Comparison of ENCODE assay signal across 10 cellular contexts in the genomic region with DNA sequence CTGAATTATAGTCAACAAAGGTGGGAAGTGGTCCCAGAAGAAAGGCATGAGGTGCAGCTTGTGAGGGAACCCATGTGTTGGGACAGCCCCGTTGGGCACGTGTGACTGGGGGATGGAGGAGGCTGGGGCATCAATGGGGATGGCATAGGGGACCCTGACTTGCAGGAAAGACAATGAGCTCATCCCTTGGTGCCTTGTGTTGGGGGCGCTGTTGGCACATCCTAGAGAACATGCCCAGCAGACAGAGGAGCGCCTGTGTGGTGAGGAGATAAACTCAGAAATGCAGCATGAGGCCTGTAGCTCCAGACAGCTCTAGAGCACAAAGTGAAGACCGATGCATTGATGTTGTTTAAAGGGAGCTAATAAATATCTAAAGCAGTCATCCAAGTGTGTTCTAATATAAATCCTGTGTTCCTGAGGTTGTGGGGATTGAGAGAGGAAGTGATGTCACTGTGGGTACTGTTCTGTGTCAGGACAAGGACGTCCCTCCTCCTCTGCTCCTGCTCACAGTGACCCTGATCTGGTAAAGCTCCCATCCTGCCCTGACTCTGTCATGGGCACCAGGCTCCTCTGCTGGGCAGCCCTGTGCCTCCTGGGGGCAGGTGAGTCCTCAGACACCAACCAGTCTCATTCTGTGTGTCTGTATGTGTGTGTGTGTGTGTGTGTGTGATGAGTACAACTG.
DNase-seq lines count a peak whose midpoint lies in the region; ATAC-seq and TF ChIP-seq lines count a peak whose summit lies in the region.
"Had no signal": no experiment of that assay in that cellular context is flagged by ENCODE, and none has a peak within 500 bp of the region (broad histone marks: within the 10 kb centered on the region; RNA-seq: fewer than 3 reads in every experiment).

No MANE protein-coding gene starts in this region.

- no peaks in the 10 kb centered on the region for H3K9me3 Mint-ChIP-seq in GM23338
- H3K9me3 Mint-ChIP-seq: immature natural killer cell had no signal

- H4K8ac ChIP-seq in mesenchymal stem cell (ENCODE audit: low read length): peak overlapping the region; percentile 87

- H3K36me3 ChIP-seq in GM23338 (ENCODE audit: insufficient read depth): no peaks in the 10 kb centered on the region
- H3K36me3 ChIP-seq in mesenchymal stem cell (ENCODE audit: control insufficient read depth in 1 of 2, insufficient read depth in 2 of 2, low read depth in 1 of 2, low read length in 2 of 2): no peaks in the 10 kb centered on the region
- H3K36me3 ChIP-seq in aorta (ENCODE audit: control insufficient read depth in 1 of 2, insufficient read depth in 2 of 2, low read length in 1 of 2): no peaks in the 10 kb centered on the region
- H3K36me3 ChIP-seq in uterus: no peaks in the 10 kb centered on the region
- H3K36me3 ChIP-seq: cardiac muscle cell had no signal

- ATAC-seq in GM23338: no peak
- no peak for ATAC-seq in HG03039 (IDR thresholded peaks at IDR 0.05; ENCODE audit: unreplicated experiment)
- no peak for ATAC-seq in HG02571 (IDR thresholded peaks at IDR 0.05; ENCODE audit: unreplicated experiment)
- no peak for ATAC-seq in aorta (ENCODE audit: low FRiP score)

- no peaks in the 10 kb centered on the region for H4K20me1 ChIP-seq in GM23338 (replicated peaks; ENCODE audit: insufficient read depth)

- H2AFZ ChIP-seq in GM23338 (peak overlapping the region; percentile 32; the same call in 1 of the 2 replicates), mesenchymal stem cell (ENCODE audit: low read depth, low read length) (peak overlapping the region; percentile 36)

- no peak overlapping the region for H3K4me3 ChIP-seq in GM23338
- no peak overlapping the region for H3K4me3 ChIP-seq in mesenchymal stem cell (ENCODE audit: insufficient read depth in 1 of 2, low read depth in 1 of 2, low read length in 2 of 2)
- H3K4me3 ChIP-seq in aorta (ENCODE audit: low read length in 2 of 2): no peak overlapping the region
- H3K4me3 ChIP-seq in uterus: no peak overlapping the region
- H3K4me3 ChIP-seq: cardiac muscle cell had no signal

- H3K4ac ChIP-seq in mesenchymal stem cell (ENCODE audit: low read depth in 1 of 2, low read length in 2 of 2): no peak overlapping the region

- H3K4me2 ChIP-seq in GM23338 (no peak overlapping the region), mesenchymal stem cell (ENCODE audit: low read length, poor library complexity, severe bottlenecking) (no peak overlapping the region)

- H3K14ac ChIP-seq in mesenchymal stem cell (ENCODE audit: low read length in 2 of 2): peak overlapping the region in 1 of 2 experiments; percentile 94

- TF ChIP-seq CTCF in GM23338 (conservative IDR thresholded peaks at IDR 0.05; ENCODE audit: low read depth in 2 of 2): peak in 1 of 2 experiments; percentile 25; a peak in 1 of 4 replicates
- TF ChIP-seq CTCF in uterus (IDR thresholded peaks at IDR 0.05): no peak

- H3K9ac ChIP-seq in mesenchymal stem cell (ENCODE audit: low read length): peak overlapping the region; percentile 31

- H3K79me1 ChIP-seq in mesenchymal stem cell (replicated peaks; ENCODE audit: low read length, poor library complexity, severe bottlenecking): no peaks in the 10 kb centered on the region

- DNase-seq in EH (ENCODE audit: low read depth): peak; percentile 52
- no peak for DNase-seq in GM23338 (ENCODE audit: low spot score)
- DNase-seq in SKM-1 treated with dmso at 0.1 percent for 144 hours (lab: John Stamatoyannopoulos, UW; ENCODE audit: unreplicated experiment): peak; percentile 22
- DNase-seq in mesenchymal stem cell: peak; percentile 53
- DNase-seq in aorta: no peak
- DNase-seq in uterus: no peak
- DNase-seq: immature natural killer cell had no signal

- peak overlapping the region; percentile 55 to 62 for H2BK12ac ChIP-seq in mesenchymal stem cell (ENCODE audit: low read length in 2 of 2)

- no peak overlapping the region for H3K23ac ChIP-seq in mesenchymal stem cell (ENCODE audit: low read length in 2 of 2)

- intact Hi-C loops in aorta (cut with DNase I): no loop called here
- intact Hi-C loops in uterus (cut with DNase I; ENCODE audit: low total_unique reads): no loop called here

- no peaks in the 10 kb centered on the region for H3K79me2 ChIP-seq in GM23338 (replicated peaks; ENCODE audit: insufficient read depth)

- no peak for TF ChIP-seq POLR2A in uterus (IDR thresholded peaks at IDR 0.05)

- H2BK15ac ChIP-seq in mesenchymal stem cell (ENCODE audit: low read depth, poor library complexity, severe bottlenecking): no peak overlapping the region

- peaks cover 13% of the 10 kb centered on the region for H3K4me1 Mint-ChIP-seq in GM23338

- H3K27ac ChIP-seq in GM23338 (ENCODE audit: low read depth) (no peak overlapping the region), mesenchymal stem cell (ENCODE audit: low read length, poor library complexity, severe bottlenecking) (no peak overlapping the region), aorta (ENCODE audit: low read depth in 1 of 2, low read length in 2 of 2) (no peak overlapping the region), uterus (no peak overlapping the region)
- H3K27ac ChIP-seq: cardiac muscle cell had no signal

- H3K27me3 Mint-ChIP-seq in GM23338 (ENCODE audit: insufficient read depth, low read depth, poor library complexity): peaks cover 12% of the 10 kb centered on the region

- H3K9me3 ChIP-seq in mesenchymal stem cell (ENCODE audit: control insufficient read depth, low read length) (no peaks in the 10 kb centered on the region), aorta (ENCODE audit: control insufficient read depth, low read length) (no peaks in the 10 kb centered on the region), uterus (no peaks in the 10 kb centered on the region)

- no peaks in the 10 kb centered on the region for H3K27me3 ChIP-seq in GM23338 (ENCODE audit: insufficient read depth)
- H3K27me3 ChIP-seq in mesenchymal stem cell (ENCODE audit: control insufficient read depth in 1 of 2, insufficient read depth in 1 of 2, low read length in 2 of 2): no peaks in the 10 kb centered on the region
- no peaks in the 10 kb centered on the region for H3K27me3 ChIP-seq in aorta (ENCODE audit: control insufficient read depth in 1 of 2, insufficient read depth in 2 of 2, low read length in 1 of 2)
- no peaks in the 10 kb centered on the region for H3K27me3 ChIP-seq in uterus
- H3K27me3 ChIP-seq: cardiac muscle cell had no signal

- H3F3A ChIP-seq in GM23338 (replicated peaks; ENCODE audit: low read depth): no peaks in the 10 kb centered on the region

- H3K36me3 Mint-ChIP-seq in GM23338 (ENCODE audit: low read depth): no peaks in the 10 kb centered on the region
- H3K36me3 Mint-ChIP-seq: immature natural killer cell had no signal

- H2BK120ac ChIP-seq in mesenchymal stem cell (ENCODE audit: low read depth, low read length): no peak overlapping the region

- H3K4me1 ChIP-seq in GM23338 (ENCODE audit: insufficient read depth) (peaks cover 6% of the 10 kb centered on the region; the same call in 1 of the 2 replicates), mesenchymal stem cell (ENCODE audit: control insufficient read depth, insufficient read depth, low read depth, low read length) (peaks cover 10% of the 10 kb centered on the region), aorta (ENCODE audit: control insufficient read depth in 1 of 2, insufficient read depth in 2 of 2, low read length in 2 of 2) (no peaks in the 10 kb centered on the region), uterus (no peaks in the 10 kb centered on the region)

- H4K91ac ChIP-seq in mesenchymal stem cell (ENCODE audit: low read length): peak overlapping the region; percentile 86

- peak overlapping the region in 1 of 2 experiments; percentile 22 for H3K18ac ChIP-seq in mesenchymal stem cell (ENCODE audit: low read depth in 1 of 2, low read length in 2 of 2)

- WGBS in mesenchymal stem cell: 87% methylated on average over 5 of the region's 6 CpGs
- WGBS in aorta, 2 donors: 77 to 81% methylated on average over 6 of the region's 6 CpGs

- H2BK5ac ChIP-seq in mesenchymal stem cell (ENCODE audit: low read depth, low read length, poor library complexity, severe bottlenecking): no peak overlapping the region

- H2AK5ac ChIP-seq in mesenchymal stem cell (ENCODE audit: low read length, severe bottlenecking): no peak overlapping the region

- H3K4me3 Mint-ChIP-seq in GM23338: no peak overlapping the region

- H3K27ac Mint-ChIP-seq in GM23338: no peak overlapping the region; the same call in 1 of the 2 replicates

- H3K9me2 ChIP-seq in GM23338 (ENCODE audit: insufficient read depth): no peaks in the 10 kb centered on the region

TF ChIP-seq in GM23338, 12 proteins besides CTCF, POLR2A, EP300 and RAD21 (continues in another document):
- no peak for TF ChIP-seq STAT1 (IDR thresholded peaks at IDR 0.05; ENCODE audit: unreplicated experiment)

Comparison
In these comparisons a context has a peak if more than half of its experiments do, and no peak if none do; other contexts are left out.
1. DNase-seq: peak in EH (single experiment), SKM-1 treated with dmso at 0.1 percent for 144 hours (single experiment) and mesenchymal stem cell (single experiment); none in GM23338 (single experiment), aorta (0 of 2) and uterus (0 of 2).